8 cellular contexts compared by ENCODE assay signal in genomic region chr1:52552505-52553371, GRCh38. TPM values are rescaled to one million over a fixed set of nuclear protein-coding genes. Genes with fewer than 3 reads are reported as not detected.
A peak's percentile ranks its signal among the peaks of the same experiment; 100 is the strongest.
DNase-seq lines count a peak whose midpoint lies in the region; ATAC-seq and TF ChIP-seq lines count a peak whose summit lies in the region.

A gene with protein sequence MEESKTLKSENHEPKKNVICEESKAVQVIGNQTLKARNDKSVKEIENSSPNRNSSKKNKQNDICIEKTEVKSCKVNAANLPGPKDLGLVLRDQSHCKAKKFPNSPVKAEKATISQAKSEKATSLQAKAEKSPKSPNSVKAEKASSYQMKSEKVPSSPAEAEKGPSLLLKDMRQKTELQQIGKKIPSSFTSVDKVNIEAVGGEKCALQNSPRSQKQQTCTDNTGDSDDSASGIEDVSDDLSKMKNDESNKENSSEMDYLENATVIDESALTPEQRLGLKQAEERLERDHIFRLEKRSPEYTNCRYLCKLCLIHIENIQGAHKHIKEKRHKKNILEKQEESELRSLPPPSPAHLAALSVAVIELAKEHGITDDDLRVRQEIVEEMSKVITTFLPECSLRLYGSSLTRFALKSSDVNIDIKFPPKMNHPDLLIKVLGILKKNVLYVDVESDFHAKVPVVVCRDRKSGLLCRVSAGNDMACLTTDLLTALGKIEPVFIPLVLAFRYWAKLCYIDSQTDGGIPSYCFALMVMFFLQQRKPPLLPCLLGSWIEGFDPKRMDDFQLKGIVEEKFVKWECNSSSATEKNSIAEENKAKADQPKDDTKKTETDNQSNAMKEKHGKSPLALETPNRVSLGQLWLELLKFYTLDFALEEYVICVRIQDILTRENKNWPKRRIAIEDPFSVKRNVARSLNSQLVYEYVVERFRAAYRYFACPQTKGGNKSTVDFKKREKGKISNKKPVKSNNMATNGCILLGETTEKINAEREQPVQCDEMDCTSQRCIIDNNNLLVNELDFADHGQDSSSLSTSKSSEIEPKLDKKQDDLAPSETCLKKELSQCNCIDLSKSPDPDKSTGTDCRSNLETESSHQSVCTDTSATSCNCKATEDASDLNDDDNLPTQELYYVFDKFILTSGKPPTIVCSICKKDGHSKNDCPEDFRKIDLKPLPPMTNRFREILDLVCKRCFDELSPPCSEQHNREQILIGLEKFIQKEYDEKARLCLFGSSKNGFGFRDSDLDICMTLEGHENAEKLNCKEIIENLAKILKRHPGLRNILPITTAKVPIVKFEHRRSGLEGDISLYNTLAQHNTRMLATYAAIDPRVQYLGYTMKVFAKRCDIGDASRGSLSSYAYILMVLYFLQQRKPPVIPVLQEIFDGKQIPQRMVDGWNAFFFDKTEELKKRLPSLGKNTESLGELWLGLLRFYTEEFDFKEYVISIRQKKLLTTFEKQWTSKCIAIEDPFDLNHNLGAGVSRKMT (N-terminal part only) (minus strand): TSS chr1:52553092. CDS start chr1:52526280, 26,812 bp downstream.

- H3K9me3 ChIP-seq in Caco-2 = no peaks in the 10 kb centered on the region

- H3K4me1 Mint-ChIP-seq in Caco-2 (ENCODE audit: low read depth, unreplicated experiment) (peaks cover 35% of the 10 kb centered on the region), nephron (peaks cover 36% of the 10 kb centered on the region)

- H3K4me3 Mint-ChIP-seq in Caco-2 (ENCODE audit: unreplicated experiment) = no peak within 1 kb of the TSS
- H3K4me3 Mint-ChIP-seq in nephron = peak within 1 kb of the TSS; percentile 82 to 89 (median 87)

- no peaks in the 10 kb centered on the region for H3K27me3 Mint-ChIP-seq in Caco-2 (ENCODE audit: insufficient read depth, unreplicated experiment)
- no peaks in the 10 kb centered on the region for H3K27me3 Mint-ChIP-seq in nephron (ENCODE audit: low read depth)

- no peaks in the 10 kb centered on the region for H3K9me3 Mint-ChIP-seq in Caco-2 (ENCODE audit: unreplicated experiment)
- H3K9me3 Mint-ChIP-seq in nephron = no peaks in the 10 kb centered on the region

- TF ChIP-seq CTCF in Caco-2 (IDR thresholded peaks at IDR 0.05; ENCODE audit: insufficient read depth in 1 of 2, low read depth in 1 of 2, low read length in 1 of 2, severe bottlenecking in 1 of 2, unreplicated experiment in 1 of 2) = peak in 1 of 2 experiments; percentile 43
- TF ChIP-seq CTCF in nephron (IDR thresholded peaks at IDR 0.05; ENCODE audit: unreplicated experiment in 3 of 3) = no peak

- peak; percentile 44 for ATAC-seq in GM21423 (IDR thresholded peaks at IDR 0.05; ENCODE audit: unreplicated experiment)

- POLR2A ChIA-PET in Caco-2 (lab: Charles Lee) = interaction anchor here (0.6 to 1.9 kb wide), 8 partner anchors 71 to 773 kb away, joined by 3 to 14 read pairs (median 6); partner anchors contain the start of genes ORC1, PRPF38A and SHISAL2A

- BruUV-seq in Caco-2 (replicated peaks; lab: Mats Ljungman, UMichigan) = no TSS peak

- H3K4me3 ChIP-seq in Caco-2 (ENCODE audit: low read depth, low read length) = peak within 1 kb of the TSS; percentile 89
- peak within 1 kb of the TSS; percentile 72 for H3K4me3 ChIP-seq in Jurkat, Clone E6-1 (ENCODE audit: low read length)

- H3K36me3 ChIP-seq in Caco-2 (ENCODE audit: control insufficient read depth, insufficient read depth, low read length) = no peaks in the 10 kb centered on the region

- H3K36me3 Mint-ChIP-seq in Caco-2 (ENCODE audit: insufficient read depth, unreplicated experiment) (no peaks in the 10 kb centered on the region), nephron (ENCODE audit: low read depth) (no peaks in the 10 kb centered on the region)

- CTCF ChIA-PET in Caco-2 (lab: Charles Lee) = interaction anchor here (0.9 to 1.2 kb wide), 5 partner anchors 15 to 1256 kb away, joined by 3 to 8 read pairs (median 4); no protein-coding TSS in a partner anchor

- DNase-seq in Caco-2 (peak; percentile 83 to 89), RKO (ENCODE audit: low spot score) (peak; percentile 78), fibroblast of the conjunctiva (ENCODE audit: low read depth) (peak; percentile 55)
- DNase-seq in Jurkat, Clone E6-1 (ENCODE audit: low read depth, low spot score) = peak; percentile 81
- peak; percentile 68 for DNase-seq in activated T-helper 9 cell treated with anti-CD3 and anti-CD28 coated beads, Interleukin-2, amount 50 U/mL, for 16 hours (ENCODE audit: low read depth)
- peak; percentile 81 for DNase-seq in stimulated activated naive CD4-positive, alpha-beta T cell treated with Interleukin-2 at 50 U/mL for 16 hours (lab: John Stamatoyannopoulos, UW)

- peaks cover 28% of the 10 kb centered on the region; the same call in 1 of the 2 replicates for H3K4me1 ChIP-seq in Caco-2

- intact Hi-C loops in Caco-2 (cut with micrococcal nuclease; ENCODE audit: unreplicated experiment) = loop anchor here (1.0 to 2.0 kb wide), 2 partner anchors 80 to 110 kb away; partner anchors contain the start of gene SHISAL2A

- H3K27me3 ChIP-seq in Caco-2 (replicated peaks; ENCODE audit: control insufficient read depth, insufficient read depth, low read length) = no peaks in the 10 kb centered on the region

- no peak within 1 kb of the TSS for H3K27ac Mint-ChIP-seq in Caco-2 (ENCODE audit: unreplicated experiment)
- H3K27ac Mint-ChIP-seq in nephron = peak within 1 kb of the TSS in 2 of 3 experiments; percentile 93 to 94

RNA-seq across cellular contexts. Expression of the gene that starts here (rescaled TPM):
- total RNA-seq in Caco-2 (2022) = 54.9 and 57.6 TPM in 2 replicates
- 32.9 TPM for polyA plus RNA-seq in Jurkat, Clone E6-1 (2012; ENCODE audit: insufficient read depth, insufficient read length)

Comparison
In these comparisons a context has a peak if more than half of its experiments do, and no peak if none do; other contexts are left out.
1. Peak in every context shown above with its lines: DNase-seq, ATAC-seq and H3K4me3 ChIP-seq.